ENCODE assay signal across 8 cellular contexts in the genomic region with DNA sequence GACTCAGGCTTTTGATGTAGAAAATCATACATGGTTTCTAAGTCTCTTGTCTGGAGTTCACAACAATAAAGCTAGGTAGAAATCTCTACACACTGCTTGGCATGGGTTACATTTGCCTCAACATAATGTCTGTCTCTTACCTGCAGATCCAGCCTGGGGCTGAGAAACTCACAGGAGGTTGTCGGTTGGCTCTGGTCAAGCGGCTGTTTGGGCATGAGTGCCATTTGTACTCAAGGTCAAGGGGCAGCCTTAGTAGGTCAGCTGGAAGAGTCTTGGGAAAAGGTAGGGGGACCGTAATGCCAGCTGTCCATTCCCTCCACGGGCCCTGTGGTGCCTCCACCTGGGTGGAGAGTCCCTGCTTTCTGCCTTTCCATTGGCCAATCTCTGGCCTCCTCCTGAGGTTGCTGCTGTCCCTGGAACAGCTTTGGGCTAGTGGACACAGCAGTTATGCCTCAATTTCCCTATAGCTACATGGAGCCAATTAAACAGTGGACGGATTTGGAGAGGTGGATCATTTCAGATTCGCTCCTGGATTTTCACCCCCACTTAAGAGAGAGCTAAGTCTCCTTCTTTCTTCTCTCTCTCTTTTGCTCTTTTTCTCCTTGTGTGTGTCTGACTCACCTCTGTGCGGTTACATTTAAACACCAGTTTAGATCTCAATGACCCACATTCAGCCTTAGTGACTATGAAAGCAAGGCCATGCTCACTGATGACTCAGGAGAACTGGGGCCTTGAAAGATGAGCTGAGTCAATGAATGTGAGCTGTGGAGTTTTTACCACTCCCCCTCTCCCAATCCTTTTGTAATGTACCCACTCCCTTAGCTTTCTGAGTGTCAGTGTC.
DNase-seq lines count a peak whose midpoint lies in the region; ATAC-seq, FAIRE-seq and TF ChIP-seq lines count a peak whose summit lies in the region.

No MANE protein-coding gene starts in this region.

- no peaks in the 10 kb centered on the region for H3K36me3 ChIP-seq in CD8-positive, alpha-beta memory T cell (ENCODE audit: insufficient read depth, low read length)
- no peaks in the 10 kb centered on the region for H3K36me3 ChIP-seq in astrocyte (ENCODE audit: insufficient read depth, low read length)
- H3K36me3 ChIP-seq in lung (ENCODE audit: control insufficient read depth in 2 of 2, insufficient read depth in 2 of 2, low read length in 2 of 2), result no peaks in the 10 kb centered on the region
- no peaks in the 10 kb centered on the region for H3K36me3 ChIP-seq in upper lobe of left lung

- peak overlapping the region; percentile 77 for H3K4me2 ChIP-seq in astrocyte (ENCODE audit: low read length)

- H3K27me3 ChIP-seq in CD8-positive, alpha-beta memory T cell (ENCODE audit: insufficient read depth, low read length, poor library complexity, severe bottlenecking), result no peaks in the 10 kb centered on the region
- H3K27me3 ChIP-seq in astrocyte (ENCODE audit: insufficient read depth, low read length), result no peaks in the 10 kb centered on the region
- H3K27me3 ChIP-seq in lung (ENCODE audit: control insufficient read depth, insufficient read depth), result no peaks in the 10 kb centered on the region
- H3K27me3 ChIP-seq in upper lobe of left lung, result no peaks in the 10 kb centered on the region

- no peaks in the 10 kb centered on the region for H4K20me1 ChIP-seq in astrocyte (ENCODE audit: insufficient read depth, low read length)

- ATAC-seq in lung (ENCODE audit: insufficient read depth, low FRiP score), result peak; percentile 64
- ATAC-seq in upper lobe of left lung (ENCODE audit: low FRiP score in 2 of 2), result peak; percentile 19 to 55
- ATAC-seq in HG03378 (IDR thresholded peaks at IDR 0.05; ENCODE audit: unreplicated experiment), result no peak
- ATAC-seq in GM19324 (IDR thresholded peaks at IDR 0.05; ENCODE audit: low FRiP score, unreplicated experiment), result no peak

- WGBS in lung, 2 donors, result 94 to 96% methylated on average over 7 of the region's 7 CpGs
- 90 to 98% methylated on average over 5 to 7 of the region's 7 CpGs for WGBS in upper lobe of left lung, 2 donors

- no peaks in the 10 kb centered on the region for H3K9me3 ChIP-seq in CD8-positive, alpha-beta memory T cell (ENCODE audit: low read length)
- H3K9me3 ChIP-seq in astrocyte (ENCODE audit: insufficient read depth, low read depth, low read length) (no peaks in the 10 kb centered on the region), lung (ENCODE audit: control insufficient read depth in 2 of 2, insufficient read depth in 1 of 2, low read length in 1 of 2) (no peaks in the 10 kb centered on the region), upper lobe of left lung (no peaks in the 10 kb centered on the region)

- peak; percentile 97 for FAIRE-seq in astrocyte (lab: Jason Lieb, UNC)

- H3K4me3 Mint-ChIP-seq in CD8-positive, alpha-beta memory T cell, result peak overlapping the region in 2 of 7 donors; percentile 9 to 34
- H3K4me3 Mint-ChIP-seq in astrocyte (ENCODE audit: unreplicated experiment), result peak overlapping the region; percentile 37

- H3K9ac ChIP-seq in astrocyte (ENCODE audit: low read length), result peak overlapping the region; percentile 81

- CTCF ChIA-PET in CD8-positive, alpha-beta memory T cell (lab: Charles Lee), result no interaction called here

- no peaks in the 10 kb centered on the region for H3K9me3 Mint-ChIP-seq in CD8-positive, alpha-beta memory T cell
- H3K9me3 Mint-ChIP-seq in astrocyte (ENCODE audit: unreplicated experiment), result no peaks in the 10 kb centered on the region

- TF ChIP-seq CTCF in astrocyte (IDR thresholded peaks at IDR 0.05; ENCODE audit: insufficient read depth, low read depth, low read length) (no peak), lung (IDR thresholded peaks at IDR 0.05; ENCODE audit: control extremely low read depth, extremely low read depth) (no peak), upper lobe of left lung (IDR thresholded peaks at IDR 0.05) (no peak)

- no peaks in the 10 kb centered on the region for H3K27me3 Mint-ChIP-seq in CD8-positive, alpha-beta memory T cell
- H3K27me3 Mint-ChIP-seq in astrocyte (ENCODE audit: low read depth, unreplicated experiment), result no peaks in the 10 kb centered on the region

- peaks cover 7% of the 10 kb centered on the region for H3K4me1 ChIP-seq in CD8-positive, alpha-beta memory T cell (ENCODE audit: insufficient read depth, low read length)
- peaks cover 71% of the 10 kb centered on the region for H3K4me1 ChIP-seq in astrocyte (ENCODE audit: insufficient read depth, low read length)
- H3K4me1 ChIP-seq in lung (ENCODE audit: control insufficient read depth in 2 of 2, insufficient read depth in 2 of 2, low read length in 2 of 2), result peaks cover 19 to 23% of the 10 kb centered on the region in 2 donors
- peaks cover 39 to 57% (median 45%) of the 10 kb centered on the region in 4 donors for H3K4me1 ChIP-seq in upper lobe of left lung

- H3K79me2 ChIP-seq in astrocyte (ENCODE audit: insufficient read depth, low read length), result no peaks in the 10 kb centered on the region

- peaks cover 10 to 15% (median 15%) of the 10 kb centered on the region in 3 donors for H3K4me1 Mint-ChIP-seq in CD8-positive, alpha-beta memory T cell
- H3K4me1 Mint-ChIP-seq in astrocyte (ENCODE audit: low read depth, unreplicated experiment), result peaks cover 72% of the 10 kb centered on the region

- peak overlapping the region in 5 of 8 donors; percentile 13 to 89 (median 68) for H3K27ac Mint-ChIP-seq in CD8-positive, alpha-beta memory T cell
- H3K27ac Mint-ChIP-seq in astrocyte (ENCODE audit: unreplicated experiment), result peak overlapping the region; percentile 100

- H3K27ac ChIP-seq in CD8-positive, alpha-beta memory T cell (ENCODE audit: low read depth, low read length), result no peak overlapping the region
- H3K27ac ChIP-seq in astrocyte (ENCODE audit: low read depth, low read length), result peak overlapping the region; percentile 99
- peak overlapping the region; percentile 83 to 94 for H3K27ac ChIP-seq in lung (ENCODE audit: low read depth in 1 of 2, low read length in 1 of 2)
- peak overlapping the region; percentile 69 to 90 (median 84) for H3K27ac ChIP-seq in upper lobe of left lung

- no peak for TF ChIP-seq POLR2A in upper lobe of left lung (IDR thresholded peaks at IDR 0.05)

- no peak overlapping the region for H3K4me3 ChIP-seq in CD8-positive, alpha-beta memory T cell (ENCODE audit: low read length)
- peak overlapping the region; percentile 35 for H3K4me3 ChIP-seq in astrocyte (ENCODE audit: insufficient read depth, low read depth, low read length)
- no peak overlapping the region for H3K4me3 ChIP-seq in lung
- H3K4me3 ChIP-seq in upper lobe of left lung, result no peak overlapping the region

- POLR2A ChIA-PET in CD8-positive, alpha-beta memory T cell (lab: Charles Lee), result interaction anchor here (0.6 to 1.2 kb wide), 3 partner anchors 57 to 128 kb away, joined by 3 to 4 read pairs (median 3); no protein-coding TSS in a partner anchor

- no peak overlapping the region for H2AFZ ChIP-seq in astrocyte (ENCODE audit: low read depth, low read length)

- no peak for TF ChIP-seq EP300 in upper lobe of left lung (IDR thresholded peaks at IDR 0.05)

- peaks cover 0 to under 1% (median under 1%) of the 10 kb centered on the region in 3 donors for H3K36me3 Mint-ChIP-seq in CD8-positive, alpha-beta memory T cell
- H3K36me3 Mint-ChIP-seq in astrocyte (ENCODE audit: low read depth, unreplicated experiment), result peaks cover 3% of the 10 kb centered on the region

- peak in 2 of 5 donors; percentile 22 to 39 for DNase-seq in CD8-positive, alpha-beta memory T cell
- DNase-seq in NCI-H2029 treated with DMSO at 0.1 percent for 48 hours (lab: John Stamatoyannopoulos, UW), result peak; percentile 89
- peak; percentile 100 for DNase-seq in astrocyte (ENCODE audit: low read depth)
- DNase-seq in lung (ENCODE audit: low spot score), result no peak
- DNase-seq in upper lobe of left lung, result no peak
- no peak for DNase-seq in NCI-H2081 treated with DMSO at 0.1 percent for 48 hours (lab: John Stamatoyannopoulos, UW)

Comparison
In these comparisons a context has a peak if more than half of its experiments do, and no peak if none do; other contexts are left out.
1. DNase-seq: peak in NCI-H2029 treated with DMSO at 0.1 percent for 48 hours (single experiment) and astrocyte (single experiment); none in lung (single experiment), upper lobe of left lung (0 of 2) and NCI-H2081 treated with DMSO at 0.1 percent for 48 hours (single experiment).
2. ATAC-seq: peak in lung (single experiment) and upper lobe of left lung (2 of 2); none in HG03378 (single experiment) and GM19324 (single experiment).